In genomic region chr17:80872999-80873951, GRCh38 we compare ENCODE assay signal across 10 cellular contexts.
DNase-seq lines count a peak whose midpoint lies in the region; ATAC-seq and TF ChIP-seq lines count a peak whose summit lies in the region.
"Had no signal": no experiment of that assay in that cellular context is flagged by ENCODE, and none has a peak within 500 bp of the region (broad histone marks: within the 10 kb centered on the region; RNA-seq: fewer than 3 reads in every experiment).

No MANE protein-coding gene starts in this region.

- POLR2A ChIA-PET in Panc1 (lab: Charles Lee), result interaction anchor here (0.6 kb wide), 1 partner anchor 245 kb away, joined by 6 read pairs; no protein-coding TSS in a partner anchor

- no peaks in the 10 kb centered on the region for H3K9me3 ChIP-seq in Panc1 (ENCODE audit: control insufficient read depth, insufficient read depth, low read depth, low read length)
- H3K9me3 ChIP-seq: prostate gland had no signal

- peak overlapping the region; percentile 79 for H3K27ac Mint-ChIP-seq in neural crest cell (ENCODE audit: unreplicated experiment)
- H3K27ac Mint-ChIP-seq: activated B cell treated with CpG ODN at 0.5 μM for 24 hours had no signal

- no TSS peak for BruUV-seq in Panc1 (replicated peaks; lab: Mats Ljungman, UMichigan)

- intact Hi-C loops in Panc1 (cut with micrococcal nuclease; ENCODE audit: unreplicated experiment), result no loop called here

- TF ChIP-seq CTCF in Panc1 (IDR thresholded peaks at IDR 0.05) (no peak), neural crest cell (conservative IDR thresholded peaks at IDR 0.05) (no peak)

- no peaks in the 10 kb centered on the region for H3K27me3 ChIP-seq in Panc1 (ENCODE audit: control insufficient read depth, insufficient read depth, low read length)

- no peak overlapping the region for H3K4me3 ChIP-seq in Panc1 (ENCODE audit: low read depth in 2 of 2, low read length in 2 of 2)
- H3K4me3 ChIP-seq: prostate gland had no signal

- ATAC-seq in Panc1 (peak; percentile 79), GM19035 (IDR thresholded peaks at IDR 0.05; ENCODE audit: unreplicated experiment) (no peak)

- in situ Hi-C loops in Panc1 (cut with HindIII; ENCODE audit: low pct_unique_long_range_greater_than_20kb, low sequenced_read_pairs) (no loop called here), G401 (cut with HindIII; ENCODE audit: low sequenced_read_pairs) (no loop called here)

- peak overlapping the region; percentile 31 for H3K4me3 Mint-ChIP-seq in neural crest cell
- H3K4me3 Mint-ChIP-seq: activated B cell treated with CpG ODN at 0.5 μM for 24 hours had no signal

- no peak overlapping the region for H3K27ac ChIP-seq in Panc1 (ENCODE audit: low read length)
- H3K27ac ChIP-seq: prostate gland had no signal

- 0 out of 2 replicates have a peak, but pooled peaks cover 2% of the 10 kb centered on the region for H3K4me1 ChIP-seq in Panc1 (ENCODE audit: control insufficient read depth, insufficient read depth, low read length)
- H3K4me1 ChIP-seq: prostate gland had no signal

- no peaks in the 10 kb centered on the region for H3K9me3 Mint-ChIP-seq in neural crest cell
- H3K9me3 Mint-ChIP-seq: activated B cell treated with CpG ODN at 0.5 μM for 24 hours had no signal

- DNase-seq in ELR (ENCODE audit: low read depth) (peak; percentile 81), Panc1 (ENCODE audit: low read depth, low spot score) (no peak), fibroblast of gingiva (ENCODE audit: low read depth) (peak; percentile 45), neural crest cell (ENCODE audit: low read depth, low spot score) (peak; percentile 18), NCI-H446 (lab: John Stamatoyannopoulos, UW) (no peak), NCI-H526 (lab: John Stamatoyannopoulos, UW) (no peak), G401 (ENCODE audit: low spot score) (no peak)
- DNase-seq: activated B cell treated with CpG ODN at 0.5 μM for 24 hours had no signal

- peaks cover 7% of the 10 kb centered on the region for H3K36me3 Mint-ChIP-seq in neural crest cell (ENCODE audit: low read depth)

- CTCF ChIA-PET in Panc1 (lab: Charles Lee), result no interaction called here

- H3K4me1 Mint-ChIP-seq in neural crest cell, result peaks cover 29% of the 10 kb centered on the region

- no peaks in the 10 kb centered on the region for H3K27me3 Mint-ChIP-seq in neural crest cell (ENCODE audit: low read depth)
- H3K27me3 Mint-ChIP-seq: activated B cell treated with CpG ODN at 0.5 μM for 24 hours had no signal

- H3K36me3 ChIP-seq in Panc1 (ENCODE audit: control insufficient read depth, insufficient read depth, low read length), result no peaks in the 10 kb centered on the region
- H3K36me3 ChIP-seq: prostate gland had no signal

Comparison
In these comparisons a context has a peak if more than half of its experiments do, and no peak if none do; other contexts are left out.
1. DNase-seq: peak in ELR (single experiment), fibroblast of gingiva (single experiment) and neural crest cell (single experiment); none in Panc1 (single experiment), NCI-H446 (0 of 2), NCI-H526 (0 of 2) and G401 (single experiment).